1 cellular context compared by ENCODE assay signal in the genomic region with DNA sequence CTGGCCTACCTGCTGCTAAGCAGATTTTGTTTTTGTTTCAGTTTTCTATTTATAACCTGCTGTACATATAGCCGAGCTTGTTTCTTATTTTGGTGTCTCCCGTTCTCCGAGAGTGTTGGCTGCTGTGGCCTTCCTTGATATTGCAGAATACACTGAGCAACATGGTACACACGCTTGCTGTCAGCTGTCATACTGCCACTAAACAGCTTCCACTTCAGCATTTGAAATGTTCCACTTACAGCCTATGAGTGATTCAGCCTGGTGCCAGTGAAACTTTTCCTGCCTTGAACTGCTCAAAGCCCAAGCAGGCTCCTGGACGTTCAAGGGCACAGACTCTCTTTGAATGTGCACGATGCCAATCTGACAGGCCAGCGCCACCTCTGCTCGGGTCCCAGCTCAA.
TF ChIP-seq lines count a peak whose summit lies in the region.

No MANE protein-coding gene starts in this region.

TF ChIP-seq in GM23338, 12 proteins besides CTCF, POLR2A, EP300 and RAD21 (continued from another document):
- TF ChIP-seq ZNF114 (CRISPR knock-in tag; IDR thresholded peaks at IDR 0.05), result no peak
- no peak for TF ChIP-seq POLR2AphosphoS5 (IDR thresholded peaks at IDR 0.05; ENCODE audit: low read depth)
